29 cellular contexts compared by ENCODE assay signal in genomic region chr10:62585211-62585758, GRCh38.
DNase-seq lines count a peak whose midpoint lies in the region; ATAC-seq and TF ChIP-seq lines count a peak whose summit lies in the region.
"Had no signal": no experiment of that assay in that cellular context is flagged by ENCODE, and none has a peak within 500 bp of the region (broad histone marks: within the 10 kb centered on the region; RNA-seq: fewer than 3 reads in every experiment).

No MANE protein-coding gene starts in this region.

- H2BK120ac ChIP-seq in mesenchymal stem cell (ENCODE audit: low read depth, low read length), result no peak overlapping the region

- TF ChIP-seq EP300 in SK-N-SH (IDR thresholded peaks at IDR 0.05; ENCODE audit: borderline replicate concordance in 1 of 2, low read depth in 1 of 2, low read length in 1 of 2), result no peak

- H3K4me1 Mint-ChIP-seq in stimulated activated memory B cell treated with anti-CD40 and anti-IgM and Interleukin-4, amounts not matched to agents 10 μg/mL and 1 μg/mL and 100 μg/mL, for 72 hours, result peaks cover 32% of the 10 kb centered on the region
- H3K4me1 Mint-ChIP-seq: activated CD4-positive, alpha-beta memory T cell treated with anti-CD3 and anti-CD28 coated beads, Interleukin-2, amount 10 ng/mL, durations not matched to agents 7 days and 5 days; activated naive CD4-positive, alpha-beta T cell treated with anti-CD3 and anti-CD28 coated beads, Interleukin-2, amount 10 ng/mL, durations not matched to agents 7 days and 5 days; naive thymus-derived CD8-positive, alpha-beta T cell had no signal

- no peak overlapping the region for H2BK15ac ChIP-seq in mesenchymal stem cell (ENCODE audit: low read depth, poor library complexity, severe bottlenecking)

- TF ChIP-seq CTCF in SK-N-SH (IDR thresholded peaks at IDR 0.05) (no peak), fibroblast of villous mesenchyme (IDR thresholded peaks at IDR 0.05; ENCODE audit: insufficient read depth, low read depth, low read length) (no peak), dorsolateral prefrontal cortex (IDR thresholded peaks at IDR 0.05 in 54 of 56, conservative IDR thresholded peaks at IDR 0.05 in 2 of 56; ENCODE audit: low read depth in 1 of 56, partially characterized antibody in 56 of 56) (no peak)

- no peaks in the 10 kb centered on the region for H3K27me3 ChIP-seq in SK-N-SH (ENCODE audit: insufficient read depth)
- no peaks in the 10 kb centered on the region for H3K27me3 ChIP-seq in mesenchymal stem cell (ENCODE audit: control insufficient read depth in 1 of 2, insufficient read depth in 1 of 2, low read length in 2 of 2)
- H3K27me3 ChIP-seq in dorsolateral prefrontal cortex, result no peaks in the 10 kb centered on the region
- H3K27me3 ChIP-seq: left lung had no signal

- intact Hi-C loops in dorsolateral prefrontal cortex (cut with DNase I), result no loop called here

- no peak overlapping the region for H4K8ac ChIP-seq in mesenchymal stem cell (ENCODE audit: low read length)

- POLR2A ChIA-PET in SK-N-SH (lab: Yijun Ruan, JAX), result no interaction called here

- H3K4me1 ChIP-seq in SK-N-SH (ENCODE audit: control insufficient read depth in 1 of 2, insufficient read depth in 2 of 2, low read depth in 1 of 2, low read length in 1 of 2) (peaks cover 0 to 37% of the 10 kb centered on the region in 2 experiments), mesenchymal stem cell (ENCODE audit: control insufficient read depth, insufficient read depth, low read depth, low read length) (peaks cover 4% of the 10 kb centered on the region)

- H4K20me1 ChIP-seq in SK-N-SH (ENCODE audit: insufficient read depth), result no peaks in the 10 kb centered on the region

- H3F3A ChIP-seq in SK-N-SH (replicated peaks; ENCODE audit: insufficient read depth), result peaks cover 40% of the 10 kb centered on the region

- H3K4me2 ChIP-seq in SK-N-SH (no peak overlapping the region), mesenchymal stem cell (ENCODE audit: low read length, poor library complexity, severe bottlenecking) (no peak overlapping the region)
- H3K4me2 ChIP-seq: PC-9 had no signal

- H3K27me3 Mint-ChIP-seq in stimulated activated memory B cell treated with anti-CD40 and anti-IgM and Interleukin-4, amounts not matched to agents 10 μg/mL and 1 μg/mL and 100 μg/mL, for 72 hours, result no peaks in the 10 kb centered on the region

- H3K9me3 Mint-ChIP-seq in stimulated activated memory B cell treated with anti-CD40 and anti-IgM and Interleukin-4, amounts not matched to agents 10 μg/mL and 1 μg/mL and 100 μg/mL, for 72 hours, result no peaks in the 10 kb centered on the region
- H3K9me3 Mint-ChIP-seq: activated naive CD4-positive, alpha-beta T cell treated with anti-CD3 and anti-CD28 coated beads, Interleukin-2, amount 10 ng/mL, durations not matched to agents 7 days and 5 days had no signal

- no peak for TF ChIP-seq RAD21 in SK-N-SH (IDR thresholded peaks at IDR 0.05; ENCODE audit: low read length)

- in situ Hi-C loops in G401 (cut with HindIII; ENCODE audit: low sequenced_read_pairs), result no loop called here

- no peak for ATAC-seq in SK-N-SH treated with all-trans-retinoic acid at 6 μM for 48 hours
- ATAC-seq in stimulated activated memory B cell treated with anti-CD40 and anti-IgM and Interleukin-4, amounts not matched to agents 10 μg/mL and 1 μg/mL and 100 μg/mL, for 72 hours, result no peak
- ATAC-seq: left lung; naive thymus-derived CD8-positive, alpha-beta T cell had no signal

- H3K4ac ChIP-seq in mesenchymal stem cell (ENCODE audit: low read depth in 1 of 2, low read length in 2 of 2), result no peak overlapping the region

- no peaks in the 10 kb centered on the region for H3K9me2 ChIP-seq in SK-N-SH

- H3K14ac ChIP-seq in mesenchymal stem cell (ENCODE audit: low read length in 2 of 2), result no peak overlapping the region

- peak overlapping the region in 1 of 2 experiments; percentile 9 for H3K18ac ChIP-seq in mesenchymal stem cell (ENCODE audit: low read depth in 1 of 2, low read length in 2 of 2)

- DNase-seq in SK-N-SH, result no peak
- DNase-seq in fibroblast of villous mesenchyme (ENCODE audit: low read depth), result peak; percentile 79
- peak; percentile 14 for DNase-seq in mesenchymal stem cell
- no peak for DNase-seq in dorsolateral prefrontal cortex
- DNase-seq in G401 (ENCODE audit: low spot score), result no peak
- DNase-seq in NCI-H524 treated with DMSO at 0.1 percent for 48 hours (lab: John Stamatoyannopoulos, UW), result no peak
- DNase-seq: activated CD4-positive, alpha-beta memory T cell treated with anti-CD3 and anti-CD28 coated beads, Interleukin-2, amount 10 ng/mL, durations not matched to agents 7 days and 5 days; activated naive CD4-positive, alpha-beta T cell treated with anti-CD3 and anti-CD28 coated beads, Interleukin-2, amount 10 ng/mL, durations not matched to agents 7 days and 5 days; amniotic stem cell; C1 segment of cervical spinal cord; COR-L47; dermis blood vessel endothelial cell; Karpas-422; left lung; naive thymus-derived CD8-positive, alpha-beta T cell; NCI-H1417 treated with DMSO at 0.1 percent for 48 hours; NCI-H2029 treated with DMSO at 0.1 percent for 48 hours; NCI-H526; PC-9; SHP77; small intestine; stimulated activated CD4-positive, alpha-beta T cell treated with anti-CD3 and anti-CD28 coated beads, Interleukin-2, amount 100 ng/mL, for 24 hours; SW 1271; T-helper 9 cell had no signal

- CTCF ChIA-PET in SK-N-SH (lab: Yijun Ruan, JAX), result interaction anchor here (1.7 to 2.8 kb wide), 3 partner anchors 9 to 499 kb away, joined by 3 to 8 read pairs (median 8); no protein-coding TSS in a partner anchor

- 0 out of 2 replicates have a peak, but pooled peaks cover 4% of the 10 kb centered on the region for H3K9me3 ChIP-seq in SK-N-SH
- H3K9me3 ChIP-seq in mesenchymal stem cell (ENCODE audit: control insufficient read depth, low read length), result peaks cover 4% of the 10 kb centered on the region

- H3K4me3 ChIP-seq in SK-N-SH (ENCODE audit: low read depth in 2 of 2, low read length in 1 of 2) (no peak overlapping the region), fibroblast of villous mesenchyme (ENCODE audit: low read depth, low read length) (no peak overlapping the region), mesenchymal stem cell (ENCODE audit: insufficient read depth in 1 of 2, low read depth in 1 of 2, low read length in 2 of 2) (no peak overlapping the region), dorsolateral prefrontal cortex (no peak overlapping the region)
- H3K4me3 ChIP-seq: left lung, PC-9 had no signal

- H3K27ac ChIP-seq in SK-N-SH (ENCODE audit: low read depth in 2 of 2, low read length in 1 of 2) (peak overlapping the region; percentile 84 to 96; a peak in 3 of 4 replicates), mesenchymal stem cell (ENCODE audit: low read length, poor library complexity, severe bottlenecking) (no peak overlapping the region), dorsolateral prefrontal cortex (no peak overlapping the region)
- H3K27ac ChIP-seq: 22Rv1, HL-60, left lung, PC-9 had no signal

- H2BK12ac ChIP-seq in mesenchymal stem cell (ENCODE audit: low read length in 2 of 2), result no peak overlapping the region

- H3K9ac ChIP-seq in SK-N-SH (no peak overlapping the region), mesenchymal stem cell (ENCODE audit: low read length) (peak overlapping the region; percentile 5)

- no peak overlapping the region for H2AK5ac ChIP-seq in mesenchymal stem cell (ENCODE audit: low read length, severe bottlenecking)

- H3K27ac Mint-ChIP-seq in stimulated activated memory B cell treated with anti-CD40 and anti-IgM and Interleukin-4, amounts not matched to agents 10 μg/mL and 1 μg/mL and 100 μg/mL, for 72 hours, result peak overlapping the region; percentile 20
- H3K27ac Mint-ChIP-seq: activated CD4-positive, alpha-beta memory T cell treated with anti-CD3 and anti-CD28 coated beads, Interleukin-2, amount 10 ng/mL, durations not matched to agents 7 days and 5 days; activated naive CD4-positive, alpha-beta T cell treated with anti-CD3 and anti-CD28 coated beads, Interleukin-2, amount 10 ng/mL, durations not matched to agents 7 days and 5 days; naive thymus-derived CD8-positive, alpha-beta T cell; stimulated activated naive CD8-positive, alpha-beta T cell treated with anti-CD3 and anti-CD28 coated beads, Interleukin-15, Interleukin-2, amounts not matched to agents 100 ng/mL and 50 ng/mL, for 24 hours had no signal

- H3K36me3 Mint-ChIP-seq in stimulated activated memory B cell treated with anti-CD40 and anti-IgM and Interleukin-4, amounts not matched to agents 10 μg/mL and 1 μg/mL and 100 μg/mL, for 72 hours, result no peaks in the 10 kb centered on the region
- H3K36me3 Mint-ChIP-seq: activated naive CD4-positive, alpha-beta T cell treated with anti-CD3 and anti-CD28 coated beads, Interleukin-2, amount 10 ng/mL, durations not matched to agents 7 days and 5 days had no signal

- H3K36me3 ChIP-seq in SK-N-SH (replicated peaks in 1 of 2; ENCODE audit: control insufficient read depth in 1 of 2, insufficient read depth in 2 of 2, low read length in 1 of 2) (no peaks in the 10 kb centered on the region), mesenchymal stem cell (ENCODE audit: control insufficient read depth in 1 of 2, insufficient read depth in 2 of 2, low read depth in 1 of 2, low read length in 2 of 2) (no peaks in the 10 kb centered on the region)
- H3K36me3 ChIP-seq: left lung had no signal

- H3K4me3 Mint-ChIP-seq in stimulated activated memory B cell treated with anti-CD40 and anti-IgM and Interleukin-4, amounts not matched to agents 10 μg/mL and 1 μg/mL and 100 μg/mL, for 72 hours, result no peak overlapping the region
- H3K4me3 Mint-ChIP-seq: activated CD4-positive, alpha-beta memory T cell treated with anti-CD3 and anti-CD28 coated beads, Interleukin-2, amount 10 ng/mL, durations not matched to agents 7 days and 5 days; activated naive CD4-positive, alpha-beta T cell treated with anti-CD3 and anti-CD28 coated beads, Interleukin-2, amount 10 ng/mL, durations not matched to agents 7 days and 5 days; naive thymus-derived CD8-positive, alpha-beta T cell; stimulated activated naive CD8-positive, alpha-beta T cell treated with anti-CD3 and anti-CD28 coated beads, Interleukin-15, Interleukin-2, amounts not matched to agents 100 ng/mL and 50 ng/mL, for 24 hours had no signal

- WGBS in SK-N-SH (ENCODE audit: low lambda C conversion rate), result 54% methylated on average over 6 of the region's 6 CpGs
- 95% methylated on average over 5 of the region's 6 CpGs for WGBS in mesenchymal stem cell

- H2AFZ ChIP-seq in SK-N-SH (ENCODE audit: low read depth) (no peak overlapping the region), mesenchymal stem cell (ENCODE audit: low read depth, low read length) (no peak overlapping the region)
- H2AFZ ChIP-seq: PC-9 had no signal

- no peak overlapping the region for H4K91ac ChIP-seq in mesenchymal stem cell (ENCODE audit: low read length)

- no peaks in the 10 kb centered on the region for H3K79me1 ChIP-seq in mesenchymal stem cell (replicated peaks; ENCODE audit: low read length, poor library complexity, severe bottlenecking)

- no peak overlapping the region for H3K23ac ChIP-seq in mesenchymal stem cell (ENCODE audit: low read length in 2 of 2)

- no peak overlapping the region for H2BK5ac ChIP-seq in mesenchymal stem cell (ENCODE audit: low read depth, low read length, poor library complexity, severe bottlenecking)

- no peaks in the 10 kb centered on the region for H3K79me2 ChIP-seq in SK-N-SH (ENCODE audit: insufficient read depth)

TF ChIP-seq in SK-N-SH, 30 proteins besides CTCF, POLR2A, EP300 and RAD21 (continues in another document):
- no peak for TF ChIP-seq RFX5 (IDR thresholded peaks at IDR 0.05; ENCODE audit: low read length)

TF ChIP-seq in SK-N-SH treated with all-trans-retinoic acid at 6 μM for 48 hours, 23 proteins besides CTCF, POLR2A, EP300 and RAD21 (continues in another document):
- TF ChIP-seq TOX (CRISPR knock-in tag; IDR thresholded peaks at IDR 0.05; ENCODE audit: borderline replicate concordance), result no peak

Comparison
In these comparisons a context has a peak if more than half of its experiments do, and no peak if none do; other contexts are left out.
1. DNase-seq: peak in fibroblast of villous mesenchyme (single experiment) and mesenchymal stem cell (single experiment); none in SK-N-SH (single experiment), dorsolateral prefrontal cortex (0 of 10), G401 (single experiment) and NCI-H524 treated with DMSO at 0.1 percent for 48 hours (single experiment).
2. H3K27ac ChIP-seq: peak in SK-N-SH (2 of 2); none in mesenchymal stem cell (single experiment) and dorsolateral prefrontal cortex (0 of 59).